ENCODE assay signal across 7 cellular contexts in the genomic region with DNA sequence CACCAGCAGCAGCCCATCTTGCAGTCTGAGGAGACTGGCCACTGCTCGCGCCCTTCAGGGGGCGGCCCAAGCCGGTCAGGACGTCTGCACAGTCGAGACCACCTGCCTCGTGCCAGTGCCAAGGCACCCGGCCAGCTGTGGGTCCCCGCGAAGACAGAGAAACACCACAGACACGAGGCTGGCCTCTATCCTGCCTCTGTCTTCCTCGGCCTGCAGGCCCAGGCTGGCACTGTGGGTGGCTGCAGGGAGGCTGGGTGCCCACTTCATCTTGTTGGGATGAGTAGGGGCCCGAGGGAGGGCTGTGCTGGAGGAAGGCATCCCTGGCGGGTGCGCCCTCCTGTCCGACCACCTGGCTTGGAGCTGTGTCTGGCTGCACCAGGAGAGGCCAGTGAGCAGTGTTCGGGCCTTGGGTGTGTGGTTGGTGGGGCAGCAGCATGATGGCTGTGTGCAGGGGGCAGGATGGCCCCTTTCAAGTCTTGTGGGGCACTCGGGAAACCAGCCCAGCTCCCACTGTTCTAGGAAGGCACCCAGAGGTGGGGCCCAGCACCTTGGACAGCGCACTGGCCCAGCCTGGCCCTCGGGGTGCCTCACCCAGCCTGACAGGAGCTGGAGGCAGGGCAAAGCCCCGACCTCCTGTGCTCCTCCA. TPM values are rescaled to one million over a fixed set of nuclear protein-coding genes. Genes with fewer than 3 reads are reported as not detected.
DNase-seq lines count a peak whose midpoint lies in the region; ATAC-seq lines count a peak whose summit lies in the region.

No MANE protein-coding gene starts in this region.

- peak overlapping the region in 1 of 10 donors; percentile 16 for H3K4me3 Mint-ChIP-seq in naive thymus-derived CD4-positive, alpha-beta T cell

- POLR2A ChIA-PET in naive thymus-derived CD4-positive, alpha-beta T cell (lab: Charles Lee) = no interaction called here

- peaks cover 0 to 17% (median 3%) of the 10 kb centered on the region in 5 donors for H3K36me3 Mint-ChIP-seq in naive thymus-derived CD4-positive, alpha-beta T cell

- H3K4me3 ChIP-seq in naive thymus-derived CD4-positive, alpha-beta T cell (ENCODE audit: low read length) = no peak overlapping the region

- intact Hi-C loops in naive thymus-derived CD4-positive, alpha-beta T cell (cut with micrococcal nuclease) = no loop called here

- peak; percentile 47 for DNase-seq in EH (ENCODE audit: low read depth)
- peak; percentile 19 for DNase-seq in LoVo (ENCODE audit: low spot score)
- DNase-seq in astrocyte of the hippocampus (ENCODE audit: low read depth, low spot score) = peak; percentile 23
- DNase-seq in naive thymus-derived CD4-positive, alpha-beta T cell = peak in 3 of 9 donors; percentile 22 to 36 (median 34)
- DNase-seq in GM19240 (ENCODE audit: insufficient read length, low spot score) = no peak
- no peak for DNase-seq in activated CD8-positive, alpha-beta memory T cell treated with anti-CD3 and anti-CD28 coated beads, Interleukin-2, amount 50 U/mL, for 48 hours
- DNase-seq in activated gamma-delta T cell treated with Interleukin-2 at 50 U/mL for 16 hours = no peak

- peak; percentile 30 for ATAC-seq in naive thymus-derived CD4-positive, alpha-beta T cell

- peaks cover 0 to 8% (median 7%) of the 10 kb centered on the region in 5 donors for H3K27me3 Mint-ChIP-seq in naive thymus-derived CD4-positive, alpha-beta T cell

- no peak overlapping the region for H3K27ac ChIP-seq in naive thymus-derived CD4-positive, alpha-beta T cell (ENCODE audit: low read depth, low read length)

- no peak overlapping the region for H3K27ac Mint-ChIP-seq in naive thymus-derived CD4-positive, alpha-beta T cell

- CTCF ChIA-PET in naive thymus-derived CD4-positive, alpha-beta T cell (lab: Charles Lee) = no interaction called here

- H3K4me1 Mint-ChIP-seq in naive thymus-derived CD4-positive, alpha-beta T cell = peaks cover 0 to 12% (median 0%) of the 10 kb centered on the region in 7 donors

- H3K4me1 ChIP-seq in naive thymus-derived CD4-positive, alpha-beta T cell (ENCODE audit: control insufficient read depth in 2 of 2, insufficient read depth in 2 of 2, low read length in 2 of 2) = no peaks in the 10 kb centered on the region

- no peaks in the 10 kb centered on the region for H3K27me3 ChIP-seq in naive thymus-derived CD4-positive, alpha-beta T cell (ENCODE audit: control insufficient read depth in 2 of 2, insufficient read depth in 2 of 2, low read length in 2 of 2)

- H3K36me3 ChIP-seq in naive thymus-derived CD4-positive, alpha-beta T cell (ENCODE audit: control insufficient read depth in 2 of 3, insufficient read depth in 3 of 3, low read length in 3 of 3) = peaks cover 0 to 7% (median 0%) of the 10 kb centered on the region in 3 experiments

- no peaks in the 10 kb centered on the region for H3K9me3 ChIP-seq in naive thymus-derived CD4-positive, alpha-beta T cell (ENCODE audit: control insufficient read depth in 2 of 3, low read length in 3 of 3)

- H3K9me3 Mint-ChIP-seq in naive thymus-derived CD4-positive, alpha-beta T cell = no peaks in the 10 kb centered on the region

RNA-seq across cellular contexts. Expression of a gene that starts 7.3 kb away (rescaled TPM):
- 10 to 100 TPM in 2 of 5 experiments, 1 to 10 TPM in 2, under 1 TPM in 1; 0.66 to 60.0 (median 9.4) TPM for total RNA-seq in naive thymus-derived CD4-positive, alpha-beta T cell
- 10 to 100 TPM in 1 of 2 donors, under 1 TPM in 1; 0.35 to 18.2 TPM for polyA plus RNA-seq in naive thymus-derived CD4-positive, alpha-beta T cell

Comparison
In these comparisons a context has a peak if more than half of its experiments do, and no peak if none do; other contexts are left out.
1. DNase-seq: peak in EH (single experiment), LoVo (single experiment) and astrocyte of the hippocampus (single experiment); none in GM19240 (single experiment), activated CD8-positive, alpha-beta memory T cell treated with anti-CD3 and anti-CD28 coated beads, Interleukin-2, amount 50 U/mL, for 48 hours (single experiment) and activated gamma-delta T cell treated with Interleukin-2 at 50 U/mL for 16 hours (single experiment).